In the genomic region with DNA sequence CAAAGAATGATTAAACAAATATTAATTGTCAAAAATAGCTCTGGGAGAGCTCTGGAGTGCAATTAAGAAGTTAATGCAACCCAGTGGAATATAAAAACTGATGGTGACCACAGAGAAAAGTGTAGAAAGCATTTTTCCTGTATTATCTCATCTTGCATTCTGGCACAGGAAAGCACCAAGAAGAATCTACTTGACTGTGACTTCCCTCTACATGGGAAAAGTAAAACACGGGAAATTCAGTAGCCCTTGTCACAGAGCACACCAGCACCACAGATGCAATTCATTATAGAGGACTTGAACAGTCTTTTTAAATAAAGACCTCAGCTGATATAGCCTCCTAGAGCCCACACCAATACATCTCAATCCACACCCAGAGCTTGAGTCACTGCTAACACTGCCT, we compare ENCODE assay signal across 17 cellular contexts.
"Had no signal": no experiment of that assay in that cellular context is flagged by ENCODE, and none has a peak within 500 bp of the region (broad histone marks: within the 10 kb centered on the region; RNA-seq: fewer than 3 reads in every experiment).

No MANE protein-coding gene starts in this region.

- H2AFZ ChIP-seq: parathyroid adenoma had no signal

- H3K79me2 ChIP-seq: parathyroid adenoma had no signal

- H3K36me3 Mint-ChIP-seq: activated naive CD8-positive, alpha-beta T cell treated with anti-CD3 and anti-CD28 coated beads, Interleukin-2, amount 10 ng/mL, durations not matched to agents 7 days and 5 days had no signal

- H3K4me1 ChIP-seq: colonic mucosa, lower lobe of right lung, parathyroid adenoma, thyroid gland, uterus had no signal

- H3K27ac ChIP-seq: cardiac muscle cell, colonic mucosa, lower lobe of right lung, parathyroid adenoma, skin epidermis, thyroid gland, uterus had no signal

- H3K4me1 Mint-ChIP-seq: activated CD4-positive, alpha-beta memory T cell treated with anti-CD3 and anti-CD28 coated beads, Interleukin-2, amount 10 ng/mL, durations not matched to agents 7 days and 5 days; activated naive CD8-positive, alpha-beta T cell treated with anti-CD3 and anti-CD28 coated beads, Interleukin-2, amount 10 ng/mL, durations not matched to agents 7 days and 5 days; immature natural killer cell; naive B cell had no signal

- DNase-seq: activated CD4-positive, alpha-beta memory T cell treated with anti-CD3 and anti-CD28 coated beads, Interleukin-2, amount 10 ng/mL, durations not matched to agents 7 days and 5 days; activated CD4-positive, alpha-beta T cell treated with anti-CD3 and anti-CD28 coated beads for 1 hour; activated gamma-delta T cell treated with Interleukin-2 at 50 U/mL for 16 hours; activated naive CD8-positive, alpha-beta T cell treated with anti-CD3 and anti-CD28 coated beads, Interleukin-2, amount 10 ng/mL, durations not matched to agents 7 days and 5 days; activated T-cell treated with anti-CD3 and anti-CD28 coated beads, Interleukin-2, amount 50 U/mL, for 48 hours; aorta; colonic mucosa; immature natural killer cell; left cardiac atrium; lower lobe of right lung; naive B cell; thyroid gland; uterus had no signal

- H3K27me3 Mint-ChIP-seq: activated CD4-positive, alpha-beta memory T cell treated with anti-CD3 and anti-CD28 coated beads, Interleukin-2, amount 10 ng/mL, durations not matched to agents 7 days and 5 days; activated naive CD8-positive, alpha-beta T cell treated with anti-CD3 and anti-CD28 coated beads, Interleukin-2, amount 10 ng/mL, durations not matched to agents 7 days and 5 days; naive B cell had no signal

- H3K4me3 ChIP-seq: cardiac muscle cell, colonic mucosa, lower lobe of right lung, skin epidermis, thyroid gland, uterus had no signal

- H3K4me3 Mint-ChIP-seq: activated CD4-positive, alpha-beta memory T cell treated with anti-CD3 and anti-CD28 coated beads, Interleukin-2, amount 10 ng/mL, durations not matched to agents 7 days and 5 days; activated naive CD8-positive, alpha-beta T cell treated with anti-CD3 and anti-CD28 coated beads, Interleukin-2, amount 10 ng/mL, durations not matched to agents 7 days and 5 days; immature natural killer cell; naive B cell; T-helper 2 cell treated with Interferon-gamma antibody and Interleukin-4, amounts not matched to agents 5 μg/mL and 100 μg/mL, for 36 hours had no signal

- H3K27me3 ChIP-seq: cardiac muscle cell, colonic mucosa, thyroid gland, uterus had no signal

- H3K27ac Mint-ChIP-seq: activated CD4-positive, alpha-beta memory T cell treated with anti-CD3 and anti-CD28 coated beads, Interleukin-2, amount 10 ng/mL, durations not matched to agents 7 days and 5 days; activated naive CD8-positive, alpha-beta T cell treated with anti-CD3 and anti-CD28 coated beads, Interleukin-2, amount 10 ng/mL, durations not matched to agents 7 days and 5 days; immature natural killer cell; naive B cell; T-helper 2 cell treated with Interferon-gamma antibody and Interleukin-4, amounts not matched to agents 5 μg/mL and 100 μg/mL, for 36 hours had no signal

- H3K36me3 ChIP-seq: cardiac muscle cell, colonic mucosa, lower lobe of right lung, thyroid gland, uterus had no signal
